ENCODE assay signal across 15 cellular contexts in genomic region chr19:57620673-57621348, GRCh38. TPM values are rescaled to one million over a fixed set of nuclear protein-coding genes. Genes with fewer than 3 reads are reported as not detected.
DNase-seq lines count a peak whose midpoint lies in the region; ATAC-seq, FAIRE-seq and TF ChIP-seq lines count a peak whose summit lies in the region.
"Had no signal": no experiment of that assay in that cellular context is flagged by ENCODE, and none has a peak within 500 bp of the region (broad histone marks: within the 10 kb centered on the region; RNA-seq: fewer than 3 reads in every experiment).

No MANE protein-coding gene starts in this region.

- TF ChIP-seq POLR2A in A549 (IDR thresholded peaks at IDR 0.05; ENCODE audit: low read length), result no peak
- no peak for TF ChIP-seq POLR2A in gastrocnemius medialis (IDR thresholded peaks at IDR 0.05)

- no peak overlapping the region for H3K4me3 ChIP-seq in A549
- H3K4me3 ChIP-seq in gastrocnemius medialis, result peak overlapping the region in 1 of 4 donors; percentile 39
- H3K4me3 ChIP-seq: heart left ventricle, lower lobe of right lung had no signal

- no peak overlapping the region for H3K27ac ChIP-seq in A549
- no peak overlapping the region for H3K27ac ChIP-seq in gastrocnemius medialis
- H3K27ac ChIP-seq: dorsolateral prefrontal cortex, heart left ventricle, lower lobe of right lung, RWPE1 had no signal

- CTCF ChIA-PET in A549 (lab: Yijun Ruan, JAX), result interaction anchor here (0.6 to 1.7 kb wide), 2 partner anchors 63 to 323 kb away, joined by 3 to 4 read pairs; no protein-coding TSS in a partner anchor
- CTCF ChIA-PET in HEK293T (lab: Yijun Ruan, JAX), result no interaction called here

- H3K27me3 ChIP-seq in gastrocnemius medialis, result peaks cover 0 to 7% (median 0%) of the 10 kb centered on the region in 3 donors
- H3K27me3 ChIP-seq: dorsolateral prefrontal cortex, heart left ventricle had no signal

- TF ChIP-seq CTCF in A549 (IDR thresholded peaks at IDR 0.05), result no peak
- TF ChIP-seq CTCF in gastrocnemius medialis (IDR thresholded peaks at IDR 0.05 in 4 of 5, conservative IDR thresholded peaks at IDR 0.05 in 1 of 5), result no peak

- WGBS in A549 (ENCODE audit: missing lambda C conversion rate), result 95% methylated on average over 10 of the region's 10 CpGs

- intact Hi-C loops in gastrocnemius medialis (cut with DNase I; ENCODE audit: low total_unique reads), result no loop called here

- no peak for FAIRE-seq in A549 (lab: Jason Lieb, UNC)

- H3K9me3 ChIP-seq in A549 (peaks cover 100% of the 10 kb centered on the region), gastrocnemius medialis (peaks cover 8 to 91% (median 58%) of the 10 kb centered on the region in 3 donors)

- H3K36me3 ChIP-seq in gastrocnemius medialis, result peaks cover 27 to 100% of the 10 kb centered on the region in 2 donors

- in situ Hi-C loops in gastrocnemius medialis (cut with MboI; ENCODE audit: low sequenced_read_pairs in 4 of 4), result no loop called here

- no peak for ATAC-seq in A549
- no peak for ATAC-seq in gastrocnemius medialis
- ATAC-seq: heart left ventricle, lower lobe of right lung had no signal

- no peak for TF ChIP-seq EP300 in A549 (IDR thresholded peaks at IDR 0.05)

- H3K4me2 ChIP-seq in A549, result no peak overlapping the region

- no peaks in the 10 kb centered on the region for H3K4me1 ChIP-seq in A549
- H3K4me1 ChIP-seq in gastrocnemius medialis, result no peaks in the 10 kb centered on the region
- H3K4me1 ChIP-seq: lower lobe of right lung had no signal

- POLR2A ChIA-PET in A549 (lab: Yijun Ruan, JAX), result no interaction called here
- POLR2A ChIA-PET in HEK293T (lab: Yijun Ruan, JAX), result no interaction called here

- DNase-seq in A549 (ENCODE audit: low read depth in 1 of 2, low spot score in 1 of 2) (peak in 1 of 2 experiments; percentile 67), HEK293T (ENCODE audit: extremely low spot score) (no peak), astrocyte of the hippocampus (ENCODE audit: low read depth, low spot score) (peak; percentile 11), iris pigment epithelial cell (ENCODE audit: low read depth) (peak; percentile 24), NAMALWA (ENCODE audit: low spot score) (no peak), AG20443 (ENCODE audit: low spot score) (no peak), gastrocnemius medialis (no peak), GOT3 (lab: John Stamatoyannopoulos, UW) (no peak)
- DNase-seq: dorsolateral prefrontal cortex, GDM1, heart left ventricle, lower lobe of right lung, NCI-H446 treated with DMSO at 0.1 percent for 48 hours, nucleus accumbens had no signal

- TF ChIP-seq RAD21 in A549 (conservative IDR thresholded peaks at IDR 0.05 in 1 of 2, IDR thresholded peaks at IDR 0.05 in 1 of 2), result no peak

TF ChIP-seq in A549, 52 proteins besides CTCF, POLR2A, EP300 and RAD21:
- no peak for TF ChIP-seq SREBF2 (IDR thresholded peaks at IDR 0.05)
- peak; percentile 61; the same call in 1 of the 2 replicates for TF ChIP-seq GATA3 (IDR thresholded peaks at IDR 0.05; ENCODE audit: borderline replicate concordance)
- peak; percentile 77; the same call in 1 of the 2 replicates for TF ChIP-seq KDM1A (IDR thresholded peaks at IDR 0.05; ENCODE audit: low read depth)
- peak; percentile 39; the same call in 1 of the 2 replicates for TF ChIP-seq HES2 (IDR thresholded peaks at IDR 0.05)
TF ChIP-seq in A549: peak in this region for 3.

TF ChIP-seq in HEK293T, 16 proteins besides CTCF, POLR2A, EP300 and RAD21:
- TF ChIP-seq NFRKB (IDR thresholded peaks at IDR 0.05) (0 out of 2 replicates have a peak, but pooled peaks have one; percentile 36), FOXA1 (IDR thresholded peaks at IDR 0.05) (no peak)
TF ChIP-seq in HEK293T: peak in this region for 1.

RNA-seq across cellular contexts. Expression of gene ZNF134, which starts 6.8 kb away (rescaled TPM):
- polyA plus RNA-seq in A549 (2011; rRNA removed), result 9.2 and 10.1 TPM in 2 replicates
- polyA plus RNA-seq in A549 (2012; cell fraction: cytosol; rRNA removed), result 3.3 and 4.8 TPM in 2 replicates
- polyA plus RNA-seq in A549 (2012; cell fraction: nucleus; rRNA removed), result 4.1 and 4.5 TPM in 2 replicates
- 8.3 to 9.2 TPM (median 9.1 TPM) in 3 replicates for polyA plus RNA-seq in A549 (2017; fragmentation: RNase III; extraction: RNeasy Plus Mini Kit Qiagen cat#74134 plus additional on column Dnase treatment)
- 14.1 and 14.5 TPM in 2 replicates for polyA minus RNA-seq in A549 (2011; rRNA and poly(A)+ RNA removed)
- total RNA-seq in gastrocnemius medialis, result 10 to 100 TPM in 1 of 4 donors, 1 to 10 TPM in 3; 4.2 to 13.1 (median 8.0) TPM

RNA-seq across cellular contexts. Expression of gene ZNF211, which starts 12.2 kb away (rescaled TPM):
- 11.6 and 15.8 TPM in 2 replicates for polyA plus RNA-seq in A549 (2011; rRNA removed)
- 3.3 and 3.8 TPM in 2 replicates for polyA plus RNA-seq in A549 (2012; cell fraction: cytosol; rRNA removed)
- polyA plus RNA-seq in A549 (2012; cell fraction: nucleus; rRNA removed), result 3.3 and 3.5 TPM in 2 replicates
- 6.9 to 7.7 TPM (median 7.5 TPM) in 3 replicates for polyA plus RNA-seq in A549 (2017; fragmentation: RNase III; extraction: RNeasy Plus Mini Kit Qiagen cat#74134 plus additional on column Dnase treatment)
- 8.9 and 9.5 TPM in 2 replicates for polyA minus RNA-seq in A549 (2011; rRNA and poly(A)+ RNA removed)
- 1 to 10 TPM; 2.9 to 5.5 (median 4.3) TPM for total RNA-seq in gastrocnemius medialis

RNA-seq across cellular contexts. Expression of gene ZNF530, which starts 21.1 kb away (rescaled TPM):
- polyA plus RNA-seq in A549 (2011; rRNA removed), result 4.9 and 5.9 TPM in 2 replicates
- 5.6 and 6.6 TPM in 2 replicates for polyA plus RNA-seq in A549 (2012; cell fraction: cytosol; rRNA removed)
- polyA plus RNA-seq in A549 (2012; cell fraction: nucleus; rRNA removed), result 2.9 and 3.3 TPM in 2 replicates
- 4.9 to 6.3 TPM (median 6.3 TPM) in 3 replicates for polyA plus RNA-seq in A549 (2017; fragmentation: RNase III; extraction: RNeasy Plus Mini Kit Qiagen cat#74134 plus additional on column Dnase treatment)
- polyA minus RNA-seq in A549 (2011; rRNA and poly(A)+ RNA removed), result 3.9 and 7.1 TPM in 2 replicates
- total RNA-seq in gastrocnemius medialis, result 1 to 10 TPM in 3 of 4 donors, under 1 TPM in 1; 0.86 to 4.2 (median 3.4) TPM

RNA-seq across cellular contexts. Expression of gene ZIK1, which starts 36.9 kb away (rescaled TPM):
- not detected in 2 replicates for polyA plus RNA-seq in A549 (2011; rRNA removed)
- polyA plus RNA-seq in A549 (2012; cell fraction: cytosol; rRNA removed), result not detected in 2 replicates
- not detected in 2 replicates for polyA plus RNA-seq in A549 (2012; cell fraction: nucleus; rRNA removed)
- polyA plus RNA-seq in A549 (2017; fragmentation: RNase III; extraction: RNeasy Plus Mini Kit Qiagen cat#74134 plus additional on column Dnase treatment), result 0.03 TPM in 1 of 3 replicates, not detected in the others
- not detected in 2 replicates for polyA minus RNA-seq in A549 (2011; rRNA and poly(A)+ RNA removed)
- total RNA-seq in gastrocnemius medialis, result 1 to 10 TPM in 2 of 4 donors, under 1 TPM in 2; 0.71 to 2.0 (median 1.1) TPM

RNA-seq across cellular contexts. Expression of gene ZNF416, which starts 42.1 kb away (rescaled TPM):
- polyA plus RNA-seq in A549 (2011; rRNA removed), result 4.7 and 4.8 TPM in 2 replicates
- polyA plus RNA-seq in A549 (2012; cell fraction: cytosol; rRNA removed), result 1.1 and 1.6 TPM in 2 replicates
- 0.88 and 1.1 TPM in 2 replicates for polyA plus RNA-seq in A549 (2012; cell fraction: nucleus; rRNA removed)
- polyA plus RNA-seq in A549 (2017; fragmentation: RNase III; extraction: RNeasy Plus Mini Kit Qiagen cat#74134 plus additional on column Dnase treatment), result 2.8 to 3.5 TPM (median 2.9 TPM) in 3 replicates
- 8.9 TPM in 2 replicates for polyA minus RNA-seq in A549 (2011; rRNA and poly(A)+ RNA removed)
- total RNA-seq in gastrocnemius medialis, result 1 to 10 TPM in 2 of 4 donors, under 1 TPM in 2; 0.87 to 2.0 (median 1.4) TPM

Comparison
In these comparisons a context has a peak if more than half of its experiments do, and no peak if none do; other contexts are left out.
1. DNase-seq: peak in astrocyte of the hippocampus (single experiment) and iris pigment epithelial cell (single experiment); none in HEK293T (single experiment), NAMALWA (single experiment), AG20443 (single experiment), gastrocnemius medialis (0 of 2) and GOT3 (single experiment).